32 cellular contexts compared by ENCODE assay signal in genomic region chr9:132602207-132602606, GRCh38. TPM values are rescaled to one million over a fixed set of nuclear protein-coding genes. Genes with fewer than 3 reads are reported as not detected.
"Had no signal": no experiment of that assay in that cellular context is flagged by ENCODE, and none has a peak within 500 bp of the region (broad histone marks: within the 10 kb centered on the region; RNA-seq: fewer than 3 reads in every experiment).

No MANE protein-coding gene starts in this region.

- H3K4me3 Mint-ChIP-seq: activated CD8-positive, alpha-beta T cell treated with anti-CD3 and anti-CD28 coated beads for 36 hours; activated naive CD4-positive, alpha-beta T cell treated with anti-CD3 and anti-CD28 coated beads, Interleukin-2, amount 50 U/mL, for 24 hours; activated naive CD8-positive, alpha-beta T cell treated with anti-CD3 and anti-CD28 coated beads, Interleukin-2, amount 50 U/mL, for 24 hours; activated T-cell treated with anti-CD3 and anti-CD28 coated beads, Interleukin-2, amount 50 U/mL, for 4 hours; immature natural killer cell; naive thymus-derived CD4-positive, alpha-beta T cell; WTC11 had no signal

- H3K27me3 Mint-ChIP-seq: activated CD8-positive, alpha-beta T cell treated with anti-CD3 and anti-CD28 coated beads for 36 hours; activated naive CD8-positive, alpha-beta T cell treated with anti-CD3 and anti-CD28 coated beads, Interleukin-2, amount 50 U/mL, for 24 hours had no signal

- H3K4me1 Mint-ChIP-seq: activated naive CD4-positive, alpha-beta T cell treated with anti-CD3 and anti-CD28 coated beads, Interleukin-2, amount 50 U/mL, for 24 hours; activated naive CD8-positive, alpha-beta T cell treated with anti-CD3 and anti-CD28 coated beads, Interleukin-2, amount 50 U/mL, for 24 hours; immature natural killer cell had no signal

- H3K27me3 ChIP-seq: body of pancreas, cardiac muscle cell, heart left ventricle, pancreas, sigmoid colon, testis, transverse colon had no signal

- H3K9me3 ChIP-seq: body of pancreas, heart left ventricle, pancreas, psoas muscle, sigmoid colon, testis, transverse colon had no signal

- H3K4me1 ChIP-seq: body of pancreas, pancreas, psoas muscle, sigmoid colon, testis, transverse colon had no signal

- H3K27ac Mint-ChIP-seq: activated CD8-positive, alpha-beta T cell treated with anti-CD3 and anti-CD28 coated beads for 36 hours; activated naive CD4-positive, alpha-beta T cell treated with anti-CD3 and anti-CD28 coated beads, Interleukin-2, amount 50 U/mL, for 24 hours; activated naive CD8-positive, alpha-beta T cell treated with anti-CD3 and anti-CD28 coated beads, Interleukin-2, amount 50 U/mL, for 24 hours; activated T-helper 2 cell treated with anti-CD3 and anti-CD28 coated beads, Interferon-gamma antibody, Interleukin-2, Interleukin-4, amounts not matched to agents 10 μg/mL and 5 μg/mL and 100 μg/mL, durations not matched to agents 14 hours and 24 hours and 36 hours; naive thymus-derived CD4-positive, alpha-beta T cell had no signal

- H3K9me3 Mint-ChIP-seq: activated CD8-positive, alpha-beta T cell treated with anti-CD3 and anti-CD28 coated beads for 36 hours; activated naive CD4-positive, alpha-beta T cell treated with anti-CD3 and anti-CD28 coated beads, Interleukin-2, amount 50 U/mL, for 24 hours; activated naive CD8-positive, alpha-beta T cell treated with anti-CD3 and anti-CD28 coated beads, Interleukin-2, amount 50 U/mL, for 24 hours; activated T-cell treated with anti-CD3 and anti-CD28 coated beads, Interleukin-2, amount 50 U/mL, for 4 hours; activated T-helper 2 cell treated with anti-CD3 and anti-CD28 coated beads, Interferon-gamma antibody, Interleukin-2, Interleukin-4, amounts not matched to agents 10 μg/mL and 5 μg/mL and 100 μg/mL, durations not matched to agents 14 hours and 24 hours and 36 hours; immature natural killer cell; naive thymus-derived CD4-positive, alpha-beta T cell; WTC11 had no signal

- H3K36me3 ChIP-seq: cardiac muscle cell, transverse colon had no signal

- H3K4me3 ChIP-seq: body of pancreas, cardiac muscle cell, heart left ventricle, pancreas, psoas muscle, sigmoid colon, testis, transverse colon had no signal

- DNase-seq: activated CD4-positive, alpha-beta T cell treated with anti-CD3 and anti-CD28 coated beads for 1 hour; activated CD4-positive, alpha-beta T cell treated with anti-CD3 and anti-CD28 coated beads, Interleukin-2, amount 50 U/mL, for 1 hour; activated CD8-positive, alpha-beta T cell treated with anti-CD3 and anti-CD28 coated beads for 36 hours; activated naive CD8-positive, alpha-beta T cell treated with anti-CD3 and anti-CD28 coated beads, Interleukin-2, amount 50 U/mL, for 24 hours; activated T-cell treated with anti-CD3 and anti-CD28 coated beads, Interleukin-2, amount 50 U/mL, for 4 hours; body of pancreas; cortex of kidney; foreskin fibroblast; heart left ventricle; hypothalamus; immature natural killer cell; midbrain; naive thymus-derived CD4-positive, alpha-beta T cell; nucleus accumbens; pancreas; psoas muscle; sigmoid colon; stimulated activated CD4-positive, alpha-beta T cell treated with anti-CD3 and anti-CD28 coated beads, Interleukin-15, amount 100 ng/mL, for 24 hours; stimulated activated CD4-positive, alpha-beta T cell treated with anti-CD3 and anti-CD28 coated beads, Interleukin-2, amount 100 ng/mL, for 24 hours; stimulated activated naive CD4-positive, alpha-beta T cell treated with Interleukin-2 at 50 U/mL for 16 hours; T-helper 2 cell; testis; transverse colon had no signal

- H3K27ac ChIP-seq: body of pancreas, cardiac muscle cell, heart left ventricle, pancreas, psoas muscle, sigmoid colon, testis, transverse colon had no signal

RNA-seq across cellular contexts. Expression of gene BARHL1, which starts 19.8 kb away (rescaled TPM):
- total RNA-seq: activated CD8-positive, alpha-beta T cell treated with anti-CD3 and anti-CD28 coated beads for 36 hours; activated T-cell treated with anti-CD3 and anti-CD28 coated beads, Interleukin-2, amount 50 U/mL, for 4 hours; activated T-helper 2 cell treated with anti-CD3 and anti-CD28 coated beads, Interferon-gamma antibody, Interleukin-2, Interleukin-4, amounts not matched to agents 10 μg/mL and 5 μg/mL and 100 μg/mL, durations not matched to agents 14 hours and 24 hours and 36 hours; body of pancreas; cardiac muscle cell; esophagus mucosa; heart left ventricle; kidney epithelial cell; lower leg skin; naive thymus-derived CD4-positive, alpha-beta T cell; pancreas; psoas muscle; sigmoid colon; transverse colon; urinary bladder had no signal
- polyA plus RNA-seq: cardiac muscle cell; heart left ventricle; immature natural killer cell; naive thymus-derived CD4-positive, alpha-beta T cell; neural cell; psoas muscle; sigmoid colon; urinary bladder had no signal
